In genomic region chr4:166637816-166638215, GRCh38 we compare ENCODE assay signal across 34 cellular contexts.
"Had no signal": no experiment of that assay in that cellular context is flagged by ENCODE, and none has a peak within 500 bp of the region (broad histone marks: within the 10 kb centered on the region; RNA-seq: fewer than 3 reads in every experiment).

No MANE protein-coding gene starts in this region.

- H3K4me3 ChIP-seq: MG63 had no signal

- H3K9ac ChIP-seq: KMS-11 had no signal

- H3K36me3 ChIP-seq: MG63 had no signal

- H3K27me3 ChIP-seq: MG63 had no signal

- DNase-seq: Karpas-422, Kasumi-1, MG63, MM.1S, MV-4-11, NCI-H1048, NCI-H1092, NCI-H1092 treated with DMSO at 0.1 percent for 48 hours, NCI-H1105, NCI-H1105 treated with DMSO at 0.1 percent for 48 hours, NCI-H1417, NCI-H1417 treated with DMSO at 0.1 percent for 48 hours, NCI-H1436, NCI-H1436 treated with DMSO at 0.1 percent for 48 hours, NCI-H146, NCI-H1694, NCI-H1694 treated with DMSO at 0.1 percent for 48 hours, NCI-H187, NCI-H187 treated with DMSO at 0.1 percent for 48 hours, NCI-H1930, NCI-H2029, NCI-H2029 treated with DMSO at 0.1 percent for 48 hours, NCI-H2081, NCI-H2081 treated with DMSO at 0.1 percent for 48 hours, NCI-H2107, NCI-H2171, NCI-H2171 treated with DMSO at 0.1 percent for 48 hours, NCI-H2227 treated with DMSO at 0.1 percent for 48 hours, NCI-H226, NCI-H345, NCI-H446, NCI-H446 treated with DMSO at 0.1 percent for 48 hours, NCI-H510A had no signal

- H3K27ac ChIP-seq: KMS-11 had no signal

- H3K4me2 ChIP-seq: KMS-11 had no signal
